8 cellular contexts compared by ENCODE assay signal in genomic region chr10:112183329-112184051, GRCh38. TPM values are rescaled to one million over a fixed set of nuclear protein-coding genes. Genes with fewer than 3 reads are reported as not detected.
DNase-seq lines count a peak whose midpoint lies in the region; ATAC-seq and TF ChIP-seq lines count a peak whose summit lies in the region.

A gene with protein sequence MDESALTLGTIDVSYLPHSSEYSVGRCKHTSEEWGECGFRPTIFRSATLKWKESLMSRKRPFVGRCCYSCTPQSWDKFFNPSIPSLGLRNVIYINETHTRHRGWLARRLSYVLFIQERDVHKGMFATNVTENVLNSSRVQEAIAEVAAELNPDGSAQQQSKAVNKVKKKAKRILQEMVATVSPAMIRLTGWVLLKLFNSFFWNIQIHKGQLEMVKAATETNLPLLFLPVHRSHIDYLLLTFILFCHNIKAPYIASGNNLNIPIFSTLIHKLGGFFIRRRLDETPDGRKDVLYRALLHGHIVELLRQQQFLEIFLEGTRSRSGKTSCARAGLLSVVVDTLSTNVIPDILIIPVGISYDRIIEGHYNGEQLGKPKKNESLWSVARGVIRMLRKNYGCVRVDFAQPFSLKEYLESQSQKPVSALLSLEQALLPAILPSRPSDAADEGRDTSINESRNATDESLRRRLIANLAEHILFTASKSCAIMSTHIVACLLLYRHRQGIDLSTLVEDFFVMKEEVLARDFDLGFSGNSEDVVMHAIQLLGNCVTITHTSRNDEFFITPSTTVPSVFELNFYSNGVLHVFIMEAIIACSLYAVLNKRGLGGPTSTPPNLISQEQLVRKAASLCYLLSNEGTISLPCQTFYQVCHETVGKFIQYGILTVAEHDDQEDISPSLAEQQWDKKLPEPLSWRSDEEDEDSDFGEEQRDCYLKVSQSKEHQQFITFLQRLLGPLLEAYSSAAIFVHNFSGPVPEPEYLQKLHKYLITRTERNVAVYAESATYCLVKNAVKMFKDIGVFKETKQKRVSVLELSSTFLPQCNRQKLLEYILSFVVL (minus strand): TSS chr10:112183765. CDS start chr10:112181784, 1,981 bp downstream.

- DNase-seq in GM19240 (ENCODE audit: insufficient read length, low spot score) (peak; percentile 80), NCI-H748 treated with DMSO at 0.1 percent for 48 hours (lab: John Stamatoyannopoulos, UW) (peak; percentile 60), lower lobe of right lung (peak; percentile 97)
- DNase-seq in activated CD4-positive, alpha-beta memory T cell treated with anti-CD3 and anti-CD28 coated beads, Interleukin-2, amount 10 ng/mL, durations not matched to agents 7 days and 5 days, result peak; percentile 98
- peak; percentile 92 to 100 (median 95) for DNase-seq in stimulated activated CD4-positive, alpha-beta T cell treated with anti-CD3 and anti-CD28 coated beads, TNF-alpha, amount 100 ng/mL, for 1 hour (ENCODE audit: low read depth in 3 of 3, low spot score in 1 of 3)

- CTCF ChIA-PET in activated CD4-positive, alpha-beta memory T cell treated with anti-CD3 and anti-CD28 coated beads, Interleukin-2, amount 10 ng/mL, durations not matched to agents 7 days and 5 days (lab: Charles Lee), result interaction anchor here (0.8 to 2.6 kb wide), 2 partner anchors 11 to 46 kb away, joined by 3 to 15 read pairs; no protein-coding TSS in a partner anchor

- peak within 1 kb of the TSS; percentile 81 for H3K27ac Mint-ChIP-seq in activated CD4-positive, alpha-beta memory T cell treated with anti-CD3 and anti-CD28 coated beads, Interleukin-2, amount 10 ng/mL, durations not matched to agents 7 days and 5 days

- peak within 1 kb of the TSS; percentile 61 to 82 (median 79); a peak in 21 of 22 replicates for H3K27ac ChIP-seq in BLaER1 treated with 17β-estradiol and CSF1 and Interleukin-3, amounts not matched to agents 10 nM and 100 nM
- peak within 1 kb of the TSS; percentile 26 for H3K27ac ChIP-seq in duodenal mucosa (ENCODE audit: low read depth, low read length)
- peak within 1 kb of the TSS; percentile 80 for H3K27ac ChIP-seq in lower lobe of right lung

- peaks cover 4% of the 10 kb centered on the region for H3K9me3 Mint-ChIP-seq in activated CD4-positive, alpha-beta memory T cell treated with anti-CD3 and anti-CD28 coated beads, Interleukin-2, amount 10 ng/mL, durations not matched to agents 7 days and 5 days

- H3K9me3 ChIP-seq in BLaER1 treated with 17β-estradiol and CSF1 and Interleukin-3, amounts not matched to agents 10 nM and 100 nM (replicated peaks in 1 of 11), result peaks cover 0 to 7% (median 0%) of the 10 kb centered on the region in 11 experiments; a peak in 6 of 22 replicates
- H3K9me3 ChIP-seq in duodenal mucosa (ENCODE audit: control insufficient read depth in 1 of 2, low read length in 2 of 2) (peaks cover 0 to 1% of the 10 kb centered on the region in 2 donors), lower lobe of right lung (no peaks in the 10 kb centered on the region)

- peak within 1 kb of the TSS; percentile 78 to 94 (median 88) for H3K4me3 ChIP-seq in BLaER1 treated with 17β-estradiol and CSF1 and Interleukin-3, amounts not matched to agents 10 nM and 100 nM
- peak within 1 kb of the TSS; percentile 87 to 97 for H3K4me3 ChIP-seq in duodenal mucosa (ENCODE audit: low read depth in 1 of 2, low read length in 2 of 2)
- peak within 1 kb of the TSS; percentile 79 for H3K4me3 ChIP-seq in lower lobe of right lung

- POLR2A ChIA-PET in activated CD4-positive, alpha-beta memory T cell treated with anti-CD3 and anti-CD28 coated beads, Interleukin-2, amount 10 ng/mL, durations not matched to agents 7 days and 5 days (lab: Charles Lee), result interaction anchor here (0.8 to 1.9 kb wide), 8 partner anchors 11 to 264 kb away, joined by 3 to 9 read pairs (median 4); partner anchors contain the start of genes VTI1A and ZDHHC6

- no peak for TF ChIP-seq CTCF in lower lobe of right lung (IDR thresholded peaks at IDR 0.05)

- intact Hi-C loops in lower lobe of right lung (cut with DNase I), result loop anchor here (5.0 kb wide), 1 partner anchor 119 kb away; no protein-coding TSS in a partner anchor

- peak within 1 kb of the TSS; percentile 79 to 95 (median 87) for H3K4me2 ChIP-seq in BLaER1 treated with 17β-estradiol and CSF1 and Interleukin-3, amounts not matched to agents 10 nM and 100 nM

- peak within 1 kb of the TSS; percentile 93 for H3K4me3 Mint-ChIP-seq in activated CD4-positive, alpha-beta memory T cell treated with anti-CD3 and anti-CD28 coated beads, Interleukin-2, amount 10 ng/mL, durations not matched to agents 7 days and 5 days

- peaks cover 22% of the 10 kb centered on the region for H3K36me3 Mint-ChIP-seq in activated CD4-positive, alpha-beta memory T cell treated with anti-CD3 and anti-CD28 coated beads, Interleukin-2, amount 10 ng/mL, durations not matched to agents 7 days and 5 days (ENCODE audit: low read depth)

- peaks cover 6 to 20% (median 16%) of the 10 kb centered on the region in 10 experiments for H3K4me1 ChIP-seq in BLaER1 treated with 17β-estradiol and CSF1 and Interleukin-3, amounts not matched to agents 10 nM and 100 nM
- H3K4me1 ChIP-seq in duodenal mucosa (ENCODE audit: control insufficient read depth in 1 of 2, insufficient read depth in 2 of 2, low read length in 2 of 2) (peaks cover 11 to 17% of the 10 kb centered on the region in 2 donors), lower lobe of right lung (peaks cover 25% of the 10 kb centered on the region)

- H3K9ac ChIP-seq in BLaER1 treated with 17β-estradiol and CSF1 and Interleukin-3, amounts not matched to agents 10 nM and 100 nM, result peak within 1 kb of the TSS; percentile 76 to 87 (median 83)
- H3K9ac ChIP-seq in duodenal mucosa (ENCODE audit: low read depth in 1 of 2, low read length in 2 of 2), result peak within 1 kb of the TSS; percentile 77 to 80

- peaks cover 34% of the 10 kb centered on the region for H3K4me1 Mint-ChIP-seq in activated CD4-positive, alpha-beta memory T cell treated with anti-CD3 and anti-CD28 coated beads, Interleukin-2, amount 10 ng/mL, durations not matched to agents 7 days and 5 days

- H3K36me3 ChIP-seq in BLaER1 treated with 17β-estradiol and CSF1 and Interleukin-3, amounts not matched to agents 10 nM and 100 nM, result peaks cover 9 to 25% (median 18%) of the 10 kb centered on the region in 11 experiments; a peak in 19 of 22 replicates
- H3K36me3 ChIP-seq in duodenal mucosa (ENCODE audit: control insufficient read depth in 1 of 2, insufficient read depth in 2 of 2, low read length in 2 of 2), result peaks cover 0 to 12% of the 10 kb centered on the region in 2 donors
- H3K36me3 ChIP-seq in lower lobe of right lung, result peaks cover 25% of the 10 kb centered on the region

- no peaks in the 10 kb centered on the region for H4K20me1 ChIP-seq in BLaER1 treated with 17β-estradiol and CSF1 and Interleukin-3, amounts not matched to agents 10 nM and 100 nM

- no peaks in the 10 kb centered on the region for H3K27me3 ChIP-seq in BLaER1 treated with 17β-estradiol and CSF1 and Interleukin-3, amounts not matched to agents 10 nM and 100 nM
- H3K27me3 ChIP-seq in duodenal mucosa (ENCODE audit: control insufficient read depth in 1 of 2, insufficient read depth in 2 of 2, low read length in 2 of 2) (no peaks in the 10 kb centered on the region), lower lobe of right lung (ENCODE audit: low read depth) (no peaks in the 10 kb centered on the region)

- peaks cover 6% of the 10 kb centered on the region for H3K27me3 Mint-ChIP-seq in activated CD4-positive, alpha-beta memory T cell treated with anti-CD3 and anti-CD28 coated beads, Interleukin-2, amount 10 ng/mL, durations not matched to agents 7 days and 5 days

- ATAC-seq in HG03457 (IDR thresholded peaks at IDR 0.05; ENCODE audit: unreplicated experiment), result peak; percentile 89
- peak; percentile 99 to 100 for ATAC-seq in lower lobe of right lung

RNA-seq across cellular contexts. Expression of the gene that starts here (rescaled TPM):
- 1 to 10 TPM; 3.8 to 5.5 TPM for total RNA-seq in activated CD4-positive, alpha-beta memory T cell treated with anti-CD3 and anti-CD28 coated beads, Interleukin-2, amount 10 ng/mL, durations not matched to agents 7 days and 5 days
- total RNA-seq in lower lobe of right lung, result 27.2 TPM

Comparison
In these comparisons a context has a peak if more than half of its experiments do, and no peak if none do; other contexts are left out.
1. Peak in every context shown above with its lines: DNase-seq, ATAC-seq, H3K4me3 ChIP-seq and H3K27ac ChIP-seq.
2. H3K27ac ChIP-seq: peak in every context shown above with its lines; median percentile 80 in lower lobe of right lung; 79 in BLaER1 treated with 17β-estradiol and CSF1 and Interleukin-3, amounts not matched to agents 10 nM and 100 nM; 26 in duodenal mucosa.